ENCODE assay signal across 16 cellular contexts in genomic region chr10:86753638-86754434, GRCh38. TPM values are rescaled to one million over a fixed set of nuclear protein-coding genes. Genes with fewer than 3 reads are reported as not detected.
A peak's percentile ranks its signal among the peaks of the same experiment; 100 is the strongest.
DNase-seq lines count a peak whose midpoint lies in the region; ATAC-seq and TF ChIP-seq lines count a peak whose summit lies in the region.
"Had no signal": no experiment of that assay in that cellular context is flagged by ENCODE, and none has a peak within 500 bp of the region (broad histone marks: within the 10 kb centered on the region; RNA-seq: fewer than 3 reads in every experiment).

No MANE protein-coding gene starts in this region.

- H3K79me2 ChIP-seq in ACC112 (ENCODE audit: control insufficient read depth, insufficient read depth, low read length, unreplicated experiment) (peaks cover 55% of the 10 kb centered on the region), neural cell (replicated peaks; ENCODE audit: insufficient read depth, low read length) (peaks cover 24% of the 10 kb centered on the region)

- H3K27me3 ChIP-seq in ACC112 (ENCODE audit: insufficient read depth, low read length): no peaks in the 10 kb centered on the region
- no peaks in the 10 kb centered on the region for H3K27me3 ChIP-seq in HUES6 (ENCODE audit: control insufficient read depth, insufficient read depth, low read length)
- H3K27me3 ChIP-seq in neural cell (ENCODE audit: insufficient read depth, low read depth, low read length): no peaks in the 10 kb centered on the region
- H3K27me3 ChIP-seq: adrenal gland, dorsolateral prefrontal cortex had no signal

- H3F3A ChIP-seq in neural cell (ENCODE audit: insufficient read depth, low read length, poor library complexity, severe bottlenecking): no peaks in the 10 kb centered on the region

- H3K4me1 ChIP-seq in ACC112 (ENCODE audit: control insufficient read depth, insufficient read depth, low read length, unreplicated experiment) (peaks cover 9% of the 10 kb centered on the region), HUES6 (ENCODE audit: control insufficient read depth, insufficient read depth, low read length) (peaks cover 29% of the 10 kb centered on the region)

- ATAC-seq in GM19324 (IDR thresholded peaks at IDR 0.05; ENCODE audit: low FRiP score, unreplicated experiment): no peak
- ATAC-seq: HCT116 had no signal

- H2AFZ ChIP-seq in ACC112 (ENCODE audit: low read length, unreplicated experiment) (no peak overlapping the region), neural cell (ENCODE audit: low read depth, low read length) (no peak overlapping the region)

- H3K27ac ChIP-seq in ACC112 (ENCODE audit: low read depth, low read length) (no peak overlapping the region), HUES6 (ENCODE audit: low read depth, low read length) (no peak overlapping the region), coronary artery (peak overlapping the region; percentile 20 to 58), neural cell (ENCODE audit: low read length) (no peak overlapping the region)
- H3K27ac ChIP-seq: adrenal gland had no signal

- H3K9ac ChIP-seq in HUES6 (ENCODE audit: low read length) (no peak overlapping the region), neural cell (ENCODE audit: low read length) (no peak overlapping the region)

- no peaks in the 10 kb centered on the region for H3K36me3 ChIP-seq in ACC112 (ENCODE audit: insufficient read depth, low read length)
- no peaks in the 10 kb centered on the region; the same call in 1 of the 2 replicates for H3K36me3 ChIP-seq in HUES6 (ENCODE audit: control insufficient read depth, insufficient read depth, low read length)
- no peaks in the 10 kb centered on the region for H3K36me3 ChIP-seq in neural cell (ENCODE audit: insufficient read depth, low read length)
- H3K36me3 ChIP-seq: adrenal gland had no signal

- H3K4me3 ChIP-seq in ACC112 (ENCODE audit: low read depth, low read length) (peak overlapping the region; percentile 86; the same call in 1 of the 2 replicates), HUES6 (ENCODE audit: low read depth, low read length) (peak overlapping the region; percentile 22; the same call in 1 of the 2 replicates), coronary artery (no peak overlapping the region), neural cell (ENCODE audit: low read length) (peak overlapping the region; percentile 93)
- H3K4me3 ChIP-seq: adrenal gland had no signal

- H4K20me1 ChIP-seq in neural cell (ENCODE audit: insufficient read depth): no peaks in the 10 kb centered on the region

- TF ChIP-seq RAD21 in neural cell (conservative IDR thresholded peaks at IDR 0.05): no peak

- TF ChIP-seq EP300 in neural cell (conservative IDR thresholded peaks at IDR 0.05; ENCODE audit: poor library complexity, severe bottlenecking): no peak

- DNase-seq in coronary artery (ENCODE audit: low spot score) (no peak), cerebellum (ENCODE audit: low spot score) (no peak), NCI-H1436 (lab: John Stamatoyannopoulos, UW) (no peak)
- no peak for DNase-seq in stimulated activated CD4-positive, alpha-beta T cell treated with anti-CD3 and anti-CD28 coated beads, Interleukin-1b, Interleukin-23, amount 100 ng/mL, for 48 hours
- DNase-seq: activated CD8-positive, alpha-beta memory T cell treated with anti-CD3 and anti-CD28 coated beads, Interleukin-2, amount 50 U/mL, for 4 hours; adrenal gland; dorsolateral prefrontal cortex; EL; naive B cell; NCI-H774; SHP77 treated with DMSO at 0.1 percent for 48 hours had no signal

- no peaks in the 10 kb centered on the region for H3K9me3 ChIP-seq in HUES6 (ENCODE audit: control insufficient read depth, insufficient read depth, low read depth, low read length)
- H3K9me3 ChIP-seq in neural cell (ENCODE audit: low read length): no peaks in the 10 kb centered on the region
- H3K9me3 ChIP-seq: adrenal gland had no signal

- H3K9me2 ChIP-seq in neural cell (ENCODE audit: insufficient read depth, low read length): no peaks in the 10 kb centered on the region

- TF ChIP-seq CTCF in coronary artery (IDR thresholded peaks at IDR 0.05) (no peak), neural cell (IDR thresholded peaks at IDR 0.05; ENCODE audit: poor library complexity, severe bottlenecking) (no peak)

- H3K4me2 ChIP-seq in neural cell (ENCODE audit: low read length): no peak overlapping the region

TF ChIP-seq in neural cell, 6 proteins besides CTCF, POLR2A, EP300 and RAD21:
- TF ChIP-seq TAF1 (IDR thresholded peaks at IDR 0.05; ENCODE audit: low read depth): no peak
- TF ChIP-seq MXI1 (conservative IDR thresholded peaks at IDR 0.05; ENCODE audit: poor library complexity, severe bottlenecking): no peak
- TF ChIP-seq SMC3 (conservative IDR thresholded peaks at IDR 0.05; ENCODE audit: poor library complexity): no peak
- no peak for TF ChIP-seq POLR2AphosphoS5 (IDR thresholded peaks at IDR 0.05)
- no peak for TF ChIP-seq EZH2 (IDR thresholded peaks at IDR 0.05; ENCODE audit: borderline replicate concordance, insufficient read depth, low read length, poor library complexity, severe bottlenecking)
- TF ChIP-seq REST (IDR thresholded peaks at IDR 0.05; ENCODE audit: borderline replicate concordance): no peak
TF ChIP-seq in neural cell: peak in this region for 0.

RNA-seq across cellular contexts. Expression of gene BMPR1A, which starts 2.6 kb away (rescaled TPM):
- 27.7 and 29.9 TPM in 2 replicates for polyA plus RNA-seq in neural cell
- polyA minus RNA-seq in neural cell: 60.9 and 64.1 TPM in 2 replicates
- total RNA-seq in cerebellum: 51.8 TPM

Comparison
In these comparisons a context has a peak if more than half of its experiments do, and no peak if none do; other contexts are left out.
1. H3K27ac ChIP-seq: peak in coronary artery (2 of 2); none in ACC112 (single experiment), HUES6 (single experiment) and neural cell (single experiment).